ENCODE assay signal across 8 cellular contexts in the genomic region with DNA sequence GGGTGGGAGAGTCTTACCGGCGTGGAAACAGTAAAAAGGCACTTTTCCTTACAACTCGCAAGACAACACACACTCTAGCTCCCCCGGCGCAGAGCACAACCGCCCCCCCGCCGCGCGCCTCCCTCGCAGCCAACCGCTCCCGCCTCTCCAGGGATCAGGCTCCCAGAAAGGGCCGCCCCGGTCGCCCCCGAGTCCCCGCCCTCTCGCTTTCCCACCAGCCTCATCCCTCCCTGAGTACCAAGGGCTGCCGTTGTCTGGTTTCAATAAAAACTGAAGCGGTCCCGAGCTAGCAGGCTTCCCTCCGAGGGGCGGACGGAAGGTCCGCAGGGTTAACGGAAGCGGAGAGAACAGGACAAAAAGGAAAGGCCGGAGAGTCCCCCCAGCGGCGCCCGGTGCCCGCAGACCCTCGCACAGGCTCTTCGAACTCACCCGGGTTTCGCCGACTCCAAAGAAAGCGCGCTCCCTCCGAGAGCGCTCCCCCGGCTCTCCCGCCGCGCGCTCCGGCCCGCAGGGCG. TPM values are rescaled to one million over a fixed set of nuclear protein-coding genes. Genes with fewer than 3 reads are reported as not detected.
DNase-seq lines count a peak whose midpoint lies in the region; ATAC-seq and TF ChIP-seq lines count a peak whose summit lies in the region.

No MANE protein-coding gene starts in this region.

- H3K4me2 ChIP-seq in BLaER1 treated with 17β-estradiol and CSF1 and Interleukin-3, amounts not matched to agents 10 nM and 100 nM: peak overlapping the region; percentile 82 to 97 (median 93)
- peak overlapping the region; percentile 89 for H3K4me2 ChIP-seq in PC-9

- intact Hi-C loops in PC-9 (cut with micrococcal nuclease; ENCODE audit: unreplicated experiment) (loop anchor here (1.0 to 2.0 kb wide), 3 partner anchors 22 to 89 kb away; no protein-coding TSS in a partner anchor), upper lobe of right lung (cut with DNase I) (no loop called here)

- no peak for TF ChIP-seq CTCF in PC-9 (conservative IDR thresholded peaks at IDR 0.05)
- no peak for TF ChIP-seq CTCF in gastroesophageal sphincter (IDR thresholded peaks at IDR 0.05)
- no peak for TF ChIP-seq CTCF in neutrophil (IDR thresholded peaks at IDR 0.05)
- no peak for TF ChIP-seq CTCF in upper lobe of right lung (IDR thresholded peaks at IDR 0.05)

- peaks cover 13% of the 10 kb centered on the region; the same call in 1 of the 2 replicates for H3F3A ChIP-seq in PC-9 (ENCODE audit: insufficient read depth, low read depth)

- BruUV-seq in PC-9 (replicated peaks; lab: Mats Ljungman, UMichigan): no TSS peak

- peak overlapping the region; percentile 88 to 99 (median 95) for H3K4me3 ChIP-seq in BLaER1 treated with 17β-estradiol and CSF1 and Interleukin-3, amounts not matched to agents 10 nM and 100 nM
- H3K4me3 ChIP-seq in PC-9 (peak overlapping the region; percentile 73), gastroesophageal sphincter (peak overlapping the region; percentile 65 to 67), neutrophil (ENCODE audit: low read depth in 1 of 2, low read length in 1 of 2) (peak overlapping the region; percentile 77 to 85), upper lobe of right lung (peak overlapping the region; percentile 96)

- no peaks in the 10 kb centered on the region for H3K9me2 ChIP-seq in PC-9 (ENCODE audit: insufficient read depth)

- no peaks in the 10 kb centered on the region for H3K9me3 ChIP-seq in BLaER1 treated with 17β-estradiol and CSF1 and Interleukin-3, amounts not matched to agents 10 nM and 100 nM (replicated peaks in 1 of 11)
- H3K9me3 ChIP-seq in PC-9 (ENCODE audit: insufficient read depth, low read depth): no peaks in the 10 kb centered on the region
- no peaks in the 10 kb centered on the region for H3K9me3 ChIP-seq in gastroesophageal sphincter
- H3K9me3 ChIP-seq in neutrophil: no peaks in the 10 kb centered on the region
- no peaks in the 10 kb centered on the region for H3K9me3 ChIP-seq in upper lobe of right lung

- CTCF ChIA-PET in PC-9 (lab: Charles Lee): interaction anchor here (0.5 to 1.5 kb wide), 3 partner anchors 21 to 175 kb away, joined by 4 to 10 read pairs (median 7); no protein-coding TSS in a partner anchor

- POLR2A ChIA-PET in PC-9 (lab: Charles Lee; ENCODE audit: unreplicated experiment): interaction anchor here (0.6 to 0.9 kb wide), 3 partner anchors 12 to 176 kb away, joined by 3 to 7 read pairs (median 5); no protein-coding TSS in a partner anchor

- no peak for TF ChIP-seq EP300 in gastroesophageal sphincter (IDR thresholded peaks at IDR 0.05)

- H2AFZ ChIP-seq in PC-9: peak overlapping the region; percentile 98

- H3K27ac ChIP-seq in BLaER1 treated with 17β-estradiol and CSF1 and Interleukin-3, amounts not matched to agents 10 nM and 100 nM: peak overlapping the region; percentile 75 to 95 (median 90)
- H3K27ac ChIP-seq in PC-9 (peak overlapping the region; percentile 54), gastroesophageal sphincter (peak overlapping the region; percentile 88 to 100 (median 94)), neutrophil (peak overlapping the region; percentile 93), upper lobe of right lung (peak overlapping the region; percentile 94)

- peak overlapping the region; percentile 86 to 97 (median 91) for H3K9ac ChIP-seq in BLaER1 treated with 17β-estradiol and CSF1 and Interleukin-3, amounts not matched to agents 10 nM and 100 nM

- peak; percentile 14 for ATAC-seq in GM19372 (IDR thresholded peaks at IDR 0.05; ENCODE audit: low read depth, unreplicated experiment)
- ATAC-seq in HG03558 (IDR thresholded peaks at IDR 0.05; ENCODE audit: extremely low read depth, unreplicated experiment): peak; percentile 5
- peak; percentile 66 for ATAC-seq in gastroesophageal sphincter
- peak; percentile 76 for ATAC-seq in upper lobe of right lung

- peaks cover 30 to 54% (median 45%) of the 10 kb centered on the region in 10 experiments for H3K4me1 ChIP-seq in BLaER1 treated with 17β-estradiol and CSF1 and Interleukin-3, amounts not matched to agents 10 nM and 100 nM
- H3K4me1 ChIP-seq in PC-9 (replicated peaks; ENCODE audit: insufficient read depth) (peaks cover 20% of the 10 kb centered on the region), gastroesophageal sphincter (peaks cover 0 to 48% (median 0%) of the 10 kb centered on the region in 3 donors), neutrophil (ENCODE audit: control insufficient read depth in 1 of 2, insufficient read depth in 1 of 2, low read depth in 1 of 2, low read length in 1 of 2) (peaks cover 45 to 49% of the 10 kb centered on the region in 2 experiments), upper lobe of right lung (peaks cover 9% of the 10 kb centered on the region)

- peaks cover 0 to 26% (median 15%) of the 10 kb centered on the region in 11 experiments; a peak in 13 of 22 replicates for H3K36me3 ChIP-seq in BLaER1 treated with 17β-estradiol and CSF1 and Interleukin-3, amounts not matched to agents 10 nM and 100 nM
- H3K36me3 ChIP-seq in PC-9 (ENCODE audit: low read depth) (no peaks in the 10 kb centered on the region), gastroesophageal sphincter (no peaks in the 10 kb centered on the region), neutrophil (peaks cover 9% of the 10 kb centered on the region), upper lobe of right lung (no peaks in the 10 kb centered on the region)

- H3K27me3 ChIP-seq in BLaER1 treated with 17β-estradiol and CSF1 and Interleukin-3, amounts not matched to agents 10 nM and 100 nM: no peaks in the 10 kb centered on the region
- H3K27me3 ChIP-seq in PC-9 (ENCODE audit: insufficient read depth, low read depth) (no peaks in the 10 kb centered on the region), gastroesophageal sphincter (no peaks in the 10 kb centered on the region), neutrophil (no peaks in the 10 kb centered on the region), upper lobe of right lung (no peaks in the 10 kb centered on the region)

- peaks cover 32 to 56% (median 54%) of the 10 kb centered on the region in 11 experiments; a peak in 21 of 22 replicates for H4K20me1 ChIP-seq in BLaER1 treated with 17β-estradiol and CSF1 and Interleukin-3, amounts not matched to agents 10 nM and 100 nM
- peaks cover 21% of the 10 kb centered on the region for H4K20me1 ChIP-seq in PC-9 (ENCODE audit: insufficient read depth)

- TF ChIP-seq POLR2A in gastroesophageal sphincter (IDR thresholded peaks at IDR 0.05): no peak

- H3K79me2 ChIP-seq in PC-9 (ENCODE audit: low read depth): peaks cover 58% of the 10 kb centered on the region

- WGBS in gastroesophageal sphincter (ENCODE audit: low coverage in 1 of 2), 2 donors: no CpG with 5 or more reads among the region's 50 CpGs

- DNase-seq in PC-9 (peak in 1 of 2 experiments; percentile 60), upper lobe of right lung (peak; percentile 86)
- peak; percentile 47 for DNase-seq in activated naive CD4-positive, alpha-beta T cell treated with anti-CD3 and anti-CD28 coated beads, Interleukin-2, amount 50 U/mL, for 16 hours

RNA-seq across cellular contexts. Expression of gene ELOVL5, which starts 0.8 kb away (rescaled TPM):
- total RNA-seq in PC-9 (2021): 71.3 and 108 TPM in 2 replicates
- total RNA-seq in gastroesophageal sphincter: 10 to 100 TPM; 51.5 to 94.6 (median 64.6) TPM
- total RNA-seq in upper lobe of right lung: 80.4 TPM

Comparison
In these comparisons a context has a peak if more than half of its experiments do, and no peak if none do; other contexts are left out.
1. ATAC-seq: peak in every context shown above with its lines; median percentile 76 in upper lobe of right lung; 66 in gastroesophageal sphincter; 14 in GM19372; 5 in HG03558.